ENCODE assay signal across 10 cellular contexts in genomic region chr9:92723299-92723625, GRCh38.
DNase-seq lines count a peak whose midpoint lies in the region; ATAC-seq and TF ChIP-seq lines count a peak whose summit lies in the region.
"Had no signal": no experiment of that assay in that cellular context is flagged by ENCODE, and none has a peak within 500 bp of the region (broad histone marks: within the 10 kb centered on the region; RNA-seq: fewer than 3 reads in every experiment).

No MANE protein-coding gene starts in this region.

- peak; percentile 44 for DNase-seq in AG09319 (ENCODE audit: extremely low read depth, low read depth)
- DNase-seq in NCI-H2029 (lab: John Stamatoyannopoulos, UW): peak; percentile 89
- peak; percentile 25 for DNase-seq in ecto neural progenitor cell (ENCODE audit: low spot score)
- peak; percentile 84 for DNase-seq in midbrain (lab: John Stamatoyannopoulos, UW)
- DNase-seq in HuH-7.5 (ENCODE audit: low spot score): no peak
- DNase-seq in effector memory CD4-positive, alpha-beta T cell: no peak
- DNase-seq: KG1, NCI-H82 had no signal

- ATAC-seq in GM21526 (IDR thresholded peaks at IDR 0.05; ENCODE audit: low FRiP score, unreplicated experiment) (no peak), HG03565 (IDR thresholded peaks at IDR 0.05; ENCODE audit: unreplicated experiment) (no peak)

- no peak overlapping the region for H3K27ac ChIP-seq in effector memory CD4-positive, alpha-beta T cell (ENCODE audit: insufficient read depth, low read length, poor library complexity, severe bottlenecking)

- no peaks in the 10 kb centered on the region for H3K9me3 ChIP-seq in effector memory CD4-positive, alpha-beta T cell (ENCODE audit: control insufficient read depth, low read length)

- no peaks in the 10 kb centered on the region for H3K4me1 ChIP-seq in effector memory CD4-positive, alpha-beta T cell (ENCODE audit: control insufficient read depth, insufficient read depth, low read length, poor library complexity, severe bottlenecking)

- TF ChIP-seq CTCF in AG09319 (IDR thresholded peaks at IDR 0.05; ENCODE audit: low read depth, low read length): no peak

- peaks cover 71% of the 10 kb centered on the region for H3K36me3 ChIP-seq in effector memory CD4-positive, alpha-beta T cell (ENCODE audit: control insufficient read depth, insufficient read depth, low read length)

- no peaks in the 10 kb centered on the region for H3K27me3 ChIP-seq in effector memory CD4-positive, alpha-beta T cell (replicated peaks; ENCODE audit: control insufficient read depth, insufficient read depth, low read length, poor library complexity, severe bottlenecking)

- no peak overlapping the region for H3K4me3 ChIP-seq in effector memory CD4-positive, alpha-beta T cell (ENCODE audit: insufficient read depth, low read depth, low read length, poor library complexity, severe bottlenecking)

Comparison
In these comparisons a context has a peak if more than half of its experiments do, and no peak if none do; other contexts are left out.
1. DNase-seq: peak in AG09319 (single experiment), NCI-H2029 (single experiment), ecto neural progenitor cell (single experiment) and midbrain (single experiment); none in HuH-7.5 (single experiment) and effector memory CD4-positive, alpha-beta T cell (0 of 3).